8 cellular contexts compared by ENCODE assay signal in the genomic region with DNA sequence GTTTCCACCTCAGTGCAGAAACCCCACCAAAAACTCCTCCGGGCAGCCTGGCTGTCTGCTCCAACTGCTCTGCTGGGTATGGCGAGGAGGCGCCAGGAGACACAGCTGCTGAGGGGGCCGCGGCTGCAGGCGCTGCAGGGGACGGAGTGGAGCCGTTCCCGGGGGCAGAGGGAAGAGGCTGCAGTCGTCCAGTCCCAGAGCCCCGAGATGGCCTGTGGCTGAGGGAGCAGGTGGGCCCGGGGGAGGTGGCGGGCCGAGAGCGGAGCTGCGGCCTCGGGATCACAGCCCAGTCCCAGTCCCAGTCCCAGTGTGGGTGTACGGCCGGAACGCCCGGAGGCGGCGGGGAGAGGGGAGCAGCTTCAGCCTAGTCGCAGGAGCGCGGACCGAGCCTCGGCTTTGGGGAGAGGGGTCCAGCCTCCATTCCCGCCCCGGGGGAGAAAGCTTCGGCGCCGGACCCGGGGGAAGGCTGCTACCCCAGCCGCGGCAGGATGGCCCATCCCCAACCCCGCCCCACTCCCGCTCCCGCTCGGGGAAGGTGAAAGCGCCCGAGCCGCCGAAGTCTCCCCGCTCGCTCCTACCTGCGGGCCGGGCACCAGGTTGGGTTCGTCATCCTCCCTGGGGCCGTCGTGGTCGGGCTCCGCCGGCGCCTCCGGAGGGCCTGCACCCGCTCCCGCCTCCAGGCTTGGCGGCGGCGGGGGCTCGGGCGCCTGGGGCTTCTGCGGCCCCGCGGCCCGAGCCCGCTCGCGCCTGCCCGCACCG. TPM values are rescaled to one million over a fixed set of nuclear protein-coding genes. Genes with fewer than 3 reads are reported as not detected.
DNase-seq lines count a peak whose midpoint lies in the region; ATAC-seq and TF ChIP-seq lines count a peak whose summit lies in the region.

No MANE protein-coding gene starts in this region.

- peaks cover 0 to 22% (median 6%) of the 10 kb centered on the region in 4 donors for H3K4me1 ChIP-seq in right lobe of liver

- peaks cover 10% of the 10 kb centered on the region for H3K36me3 ChIP-seq in WERI-Rb-1
- H3K36me3 ChIP-seq in right lobe of liver: no peaks in the 10 kb centered on the region

- peak overlapping the region; percentile 64 for H3K27ac ChIP-seq in WERI-Rb-1
- H3K27ac ChIP-seq in cingulate gyrus (ENCODE audit: low read depth, low read length): peak overlapping the region; percentile 65
- H3K27ac ChIP-seq in right lobe of liver: peak overlapping the region; percentile 43 to 77 (median 65)

- TF ChIP-seq CTCF in WERI-Rb-1 (IDR thresholded peaks at IDR 0.05; ENCODE audit: low read depth, low read length) (no peak), right lobe of liver (IDR thresholded peaks at IDR 0.05) (no peak)

- no peaks in the 10 kb centered on the region for H3K27me3 ChIP-seq in WERI-Rb-1 (ENCODE audit: insufficient read depth, low read depth, severe bottlenecking)
- H3K27me3 ChIP-seq in right lobe of liver: no peaks in the 10 kb centered on the region

- WGBS in right lobe of liver (ENCODE audit: insufficient coverage, low coverage, low lambda C conversion rate, missing lambda C conversion rate): 0% methylated on average over 11 of the region's 72 CpGs

- intact Hi-C loops in right lobe of liver (cut with DNase I): no loop called here

- no peak for TF ChIP-seq POLR2A in right lobe of liver (IDR thresholded peaks at IDR 0.05)

- ATAC-seq in GM19043 (IDR thresholded peaks at IDR 0.05; ENCODE audit: low read depth, unreplicated experiment): peak; percentile 35
- peak; percentile 43 for ATAC-seq in HG03175 (IDR thresholded peaks at IDR 0.05; ENCODE audit: unreplicated experiment)
- peak; percentile 45 to 60 (median 50) for ATAC-seq in right lobe of liver

- no peaks in the 10 kb centered on the region for H3K9me3 ChIP-seq in WERI-Rb-1 (ENCODE audit: severe bottlenecking)
- H3K9me3 ChIP-seq in right lobe of liver: no peaks in the 10 kb centered on the region

- DNase-seq in AG20443 (ENCODE audit: low spot score) (peak; percentile 59), WERI-Rb-1 (peak; percentile 8), right lobe of liver (peak; percentile 57 to 73 (median 64)), superior temporal gyrus (ENCODE audit: extremely low spot score) (no peak)
- DNase-seq in stimulated activated CD4-positive, alpha-beta T cell treated with anti-CD3 and anti-CD28 coated beads, TNF-alpha, amount 100 ng/mL, for 24 hours (ENCODE audit: low read depth in 3 of 3): peak; percentile 9 to 38 (median 12)

- peak overlapping the region; percentile 65 for H3K4me3 ChIP-seq in WERI-Rb-1 (ENCODE audit: low read depth, low read length)
- H3K4me3 ChIP-seq in right lobe of liver: peak overlapping the region; percentile 65 to 89 (median 78)

RNA-seq across cellular contexts. Expression of gene FAM193B, which starts 0.5 kb away (rescaled TPM):
- 10 to 100 TPM; 22.1 to 55.4 (median 39.2) TPM for total RNA-seq in right lobe of liver

RNA-seq across cellular contexts. Expression of gene DDX41, which starts 37.1 kb away (rescaled TPM):
- total RNA-seq in right lobe of liver: 10 to 100 TPM; 35.1 to 64.8 (median 47.9) TPM

RNA-seq across cellular contexts. Expression of gene TMED9, which starts 38.2 kb away (rescaled TPM):
- total RNA-seq in right lobe of liver: 100 to 1,000 TPM in 5 of 6 experiments, 10 to 100 TPM in 1; 81.8 to 149 (median 133) TPM

RNA-seq across cellular contexts. Expression of gene DOK3, which starts 44.2 kb away (rescaled TPM):
- 1 to 10 TPM; 2.5 to 6.6 (median 3.9) TPM for total RNA-seq in right lobe of liver

RNA-seq across cellular contexts. Expression of gene B4GALT7, which starts 46.1 kb away (rescaled TPM):
- 10 to 100 TPM in 5 of 6 experiments, 1 to 10 TPM in 1; 9.3 to 28.7 (median 14.1) TPM for total RNA-seq in right lobe of liver
